Comparison of ENCODE assay signal across 8 cellular contexts in genomic region chr12:49231881-49232650, GRCh38. TPM values are rescaled to one million over a fixed set of nuclear protein-coding genes. Genes with fewer than 3 reads are reported as not detected.
A peak's percentile ranks its signal among the peaks of the same experiment; 100 is the strongest.
DNase-seq lines count a peak whose midpoint lies in the region; ATAC-seq and TF ChIP-seq lines count a peak whose summit lies in the region.

No MANE protein-coding gene starts in this region.

- DNase-seq in HL-60 (ENCODE audit: low read depth in 1 of 2, low spot score in 1 of 2) (no peak), NCI-H69 (lab: John Stamatoyannopoulos, UW) (peak; percentile 91), fibroblast of villous mesenchyme (ENCODE audit: low read depth) (peak; percentile 10), KG1 (lab: John Stamatoyannopoulos, UW) (no peak), NCI-H526 treated with DMSO at 0.1 percent for 48 hours (lab: John Stamatoyannopoulos, UW) (no peak), kidney glomerular epithelial cell (lab: John Stamatoyannopoulos, UW) (no peak), foreskin keratinocyte (no peak)

- no peak overlapping the region for H3K4me3 ChIP-seq in HL-60 (replicated peaks; ENCODE audit: insufficient read depth, low read length)
- H3K4me3 ChIP-seq in fibroblast of villous mesenchyme (ENCODE audit: low read depth, low read length), result no peak overlapping the region
- H3K4me3 ChIP-seq in skeletal muscle tissue (ENCODE audit: low read length in 3 of 3), result no peak overlapping the region

- H3K9ac ChIP-seq in skeletal muscle tissue (ENCODE audit: low read depth in 1 of 3, low read length in 3 of 3), result peak overlapping the region in 1 of 3 donors; percentile 9

- H3K27me3 ChIP-seq in HL-60 (ENCODE audit: insufficient read depth, poor library complexity, severe bottlenecking), result no peaks in the 10 kb centered on the region
- no peaks in the 10 kb centered on the region for H3K27me3 ChIP-seq in skeletal muscle tissue (ENCODE audit: control insufficient read depth in 3 of 3, insufficient read depth in 3 of 3, low read length in 3 of 3)
- H3K27me3 ChIP-seq in foreskin keratinocyte, result peaks cover 3% of the 10 kb centered on the region

- no peaks in the 10 kb centered on the region for H3K9me3 ChIP-seq in skeletal muscle tissue (ENCODE audit: control insufficient read depth in 3 of 3, low read length in 3 of 3)

- peaks cover 14 to 29% (median 18%) of the 10 kb centered on the region in 3 donors for H3K4me1 ChIP-seq in skeletal muscle tissue (ENCODE audit: control insufficient read depth in 3 of 3, insufficient read depth in 3 of 3, low read length in 3 of 3)
- H3K4me1 ChIP-seq in foreskin keratinocyte, result no peaks in the 10 kb centered on the region

- H3K27ac ChIP-seq in HL-60 (replicated peaks), result peak overlapping the region; percentile 97
- H3K27ac ChIP-seq in skeletal muscle tissue (ENCODE audit: low read depth, low read length), result peak overlapping the region; percentile 28
- H3K27ac ChIP-seq in foreskin keratinocyte, result no peak overlapping the region

- H3K36me3 ChIP-seq in skeletal muscle tissue (ENCODE audit: control insufficient read depth in 3 of 3, insufficient read depth in 3 of 3, low read length in 3 of 3), result no peaks in the 10 kb centered on the region

- TF ChIP-seq CTCF in HL-60 (IDR thresholded peaks at IDR 0.05; ENCODE audit: insufficient read depth, low read length) (no peak), fibroblast of villous mesenchyme (IDR thresholded peaks at IDR 0.05; ENCODE audit: insufficient read depth, low read depth, low read length) (no peak), foreskin keratinocyte (conservative IDR thresholded peaks at IDR 0.05) (no peak)

- ATAC-seq in foreskin keratinocyte, result no peak

RNA-seq across cellular contexts. Expression of gene TUBA1C, which starts 32.8 kb away (rescaled TPM):
- total RNA-seq in fibroblast of villous mesenchyme (376 and 609 TPM in 2 replicates), skeletal muscle tissue (34.4 TPM), foreskin keratinocyte (1,116 and 1,321 TPM in 2 replicates)
- 1,211 and 1,475 TPM in 2 replicates for polyA plus RNA-seq in foreskin keratinocyte

RNA-seq across cellular contexts. Expression of gene TUBA1A, which starts 43.2 kb away (rescaled TPM):
- total RNA-seq in fibroblast of villous mesenchyme (834 and 982 TPM in 2 replicates), skeletal muscle tissue (942 TPM), foreskin keratinocyte (113 and 273 TPM in 2 replicates)
- polyA plus RNA-seq in foreskin keratinocyte, result 117 and 269 TPM in 2 replicates

Comparison
In these comparisons a context has a peak if more than half of its experiments do, and no peak if none do; other contexts are left out.
1. DNase-seq: peak in NCI-H69 (single experiment) and fibroblast of villous mesenchyme (single experiment); none in HL-60 (0 of 2), KG1 (single experiment), NCI-H526 treated with DMSO at 0.1 percent for 48 hours (single experiment), kidney glomerular epithelial cell (single experiment) and foreskin keratinocyte (0 of 2).
2. RNA of gene TUBA1C, which starts 32.8 kb away (total RNA-seq): 1,116 to 1,321 TPM in foreskin keratinocyte and 376 to 609 TPM in fibroblast of villous mesenchyme; 34.4 TPM in skeletal muscle tissue (single experiment); every median in the first group is over 10 times any median in the second.